Comparison of ENCODE assay signal across 2 cellular contexts in the genomic region with DNA sequence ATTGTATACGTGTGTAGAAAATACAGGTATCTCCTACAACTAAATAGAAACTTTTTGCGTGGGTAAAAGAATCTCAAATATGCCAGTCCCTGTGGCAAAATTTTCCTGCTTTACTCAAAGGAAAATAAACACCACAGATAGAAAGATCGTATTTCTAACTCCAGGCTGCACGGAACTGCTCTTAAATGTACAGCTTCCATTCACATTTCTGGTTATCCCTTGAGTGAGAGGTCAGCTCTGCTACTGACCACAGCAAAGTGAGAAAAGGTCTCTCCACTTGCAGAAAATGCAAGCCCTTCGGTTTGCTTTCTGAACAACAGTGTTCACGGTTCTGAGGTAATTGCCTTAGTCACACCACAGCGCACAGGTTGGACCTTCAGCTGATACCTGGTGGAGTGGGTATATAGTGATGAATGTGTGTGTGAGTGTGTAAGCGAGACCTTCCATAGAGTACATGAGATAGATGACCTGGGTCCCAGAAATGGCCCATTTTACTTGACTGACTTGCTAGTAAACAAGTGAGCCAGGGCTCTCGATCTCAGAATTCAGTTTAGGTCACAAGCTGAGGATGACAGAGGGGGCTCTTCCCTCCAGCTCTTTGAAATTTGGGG.
TF ChIP-seq lines count a peak whose summit lies in the region.

No MANE protein-coding gene starts in this region.

TF ChIP-seq in SK-N-SH, 30 proteins besides CTCF, POLR2A, EP300 and RAD21 (continued from another document):
- TF ChIP-seq, protein P1, sequence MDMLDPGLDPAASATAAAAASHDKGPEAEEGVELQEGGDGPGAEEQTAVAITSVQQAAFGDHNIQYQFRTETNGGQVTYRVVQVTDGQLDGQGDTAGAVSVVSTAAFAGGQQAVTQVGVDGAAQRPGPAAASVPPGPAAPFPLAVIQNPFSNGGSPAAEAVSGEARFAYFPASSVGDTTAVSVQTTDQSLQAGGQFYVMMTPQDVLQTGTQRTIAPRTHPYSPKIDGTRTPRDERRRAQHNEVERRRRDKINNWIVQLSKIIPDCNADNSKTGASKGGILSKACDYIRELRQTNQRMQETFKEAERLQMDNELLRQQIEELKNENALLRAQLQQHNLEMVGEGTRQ (IDR thresholded peaks at IDR 0.05; ENCODE audit: borderline replicate concordance, low read depth, low read length) = no peak
- TF ChIP-seq YY1 (IDR thresholded peaks at IDR 0.05; ENCODE audit: low read depth) (no peak), MXI1 (IDR thresholded peaks at IDR 0.05; ENCODE audit: low read depth, low read length) (no peak), CHD2 (IDR thresholded peaks at IDR 0.05; ENCODE audit: low read length, partially characterized antibody) (no peak), EZH2phosphoT487 (IDR thresholded peaks at IDR 0.05; ENCODE audit: borderline replicate concordance, low read depth) (no peak), MEF2A (IDR thresholded peaks at IDR 0.05; ENCODE audit: borderline replicate concordance, low read depth) (no peak), GATA2 (CRISPR knock-in tag; IDR thresholded peaks at IDR 0.05) (no peak), JUND (IDR thresholded peaks at IDR 0.05) (no peak), TAF1 (IDR thresholded peaks at IDR 0.05; ENCODE audit: borderline replicate concordance, low read depth, low read length) (no peak), ELF1 (IDR thresholded peaks at IDR 0.05) (no peak), RXRA (IDR thresholded peaks at IDR 0.05; ENCODE audit: borderline replicate concordance, low read depth) (no peak), GABPA (IDR thresholded peaks at IDR 0.05; ENCODE audit: low read depth) (no peak), RFX5 (IDR thresholded peaks at IDR 0.05; ENCODE audit: low read length) (no peak), RCOR1 (IDR thresholded peaks at IDR 0.05; ENCODE audit: low read length) (no peak), NFIC (IDR thresholded peaks at IDR 0.05; ENCODE audit: borderline replicate concordance) (no peak)
- TF ChIP-seq, protein P2, sequence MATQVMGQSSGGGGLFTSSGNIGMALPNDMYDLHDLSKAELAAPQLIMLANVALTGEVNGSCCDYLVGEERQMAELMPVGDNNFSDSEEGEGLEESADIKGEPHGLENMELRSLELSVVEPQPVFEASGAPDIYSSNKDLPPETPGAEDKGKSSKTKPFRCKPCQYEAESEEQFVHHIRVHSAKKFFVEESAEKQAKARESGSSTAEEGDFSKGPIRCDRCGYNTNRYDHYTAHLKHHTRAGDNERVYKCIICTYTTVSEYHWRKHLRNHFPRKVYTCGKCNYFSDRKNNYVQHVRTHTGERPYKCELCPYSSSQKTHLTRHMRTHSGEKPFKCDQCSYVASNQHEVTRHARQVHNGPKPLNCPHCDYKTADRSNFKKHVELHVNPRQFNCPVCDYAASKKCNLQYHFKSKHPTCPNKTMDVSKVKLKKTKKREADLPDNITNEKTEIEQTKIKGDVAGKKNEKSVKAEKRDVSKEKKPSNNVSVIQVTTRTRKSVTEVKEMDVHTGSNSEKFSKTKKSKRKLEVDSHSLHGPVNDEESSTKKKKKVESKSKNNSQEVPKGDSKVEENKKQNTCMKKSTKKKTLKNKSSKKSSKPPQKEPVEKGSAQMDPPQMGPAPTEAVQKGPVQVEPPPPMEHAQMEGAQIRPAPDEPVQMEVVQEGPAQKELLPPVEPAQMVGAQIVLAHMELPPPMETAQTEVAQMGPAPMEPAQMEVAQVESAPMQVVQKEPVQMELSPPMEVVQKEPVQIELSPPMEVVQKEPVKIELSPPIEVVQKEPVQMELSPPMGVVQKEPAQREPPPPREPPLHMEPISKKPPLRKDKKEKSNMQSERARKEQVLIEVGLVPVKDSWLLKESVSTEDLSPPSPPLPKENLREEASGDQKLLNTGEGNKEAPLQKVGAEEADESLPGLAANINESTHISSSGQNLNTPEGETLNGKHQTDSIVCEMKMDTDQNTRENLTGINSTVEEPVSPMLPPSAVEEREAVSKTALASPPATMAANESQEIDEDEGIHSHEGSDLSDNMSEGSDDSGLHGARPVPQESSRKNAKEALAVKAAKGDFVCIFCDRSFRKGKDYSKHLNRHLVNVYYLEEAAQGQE (IDR thresholded peaks at IDR 0.05; ENCODE audit: low read depth, low read length) = no peak

TF ChIP-seq in SK-N-SH treated with all-trans-retinoic acid at 6 μM for 48 hours, 23 proteins besides CTCF, POLR2A, EP300 and RAD21 (continued from another document):
- TF ChIP-seq, protein P3, sequence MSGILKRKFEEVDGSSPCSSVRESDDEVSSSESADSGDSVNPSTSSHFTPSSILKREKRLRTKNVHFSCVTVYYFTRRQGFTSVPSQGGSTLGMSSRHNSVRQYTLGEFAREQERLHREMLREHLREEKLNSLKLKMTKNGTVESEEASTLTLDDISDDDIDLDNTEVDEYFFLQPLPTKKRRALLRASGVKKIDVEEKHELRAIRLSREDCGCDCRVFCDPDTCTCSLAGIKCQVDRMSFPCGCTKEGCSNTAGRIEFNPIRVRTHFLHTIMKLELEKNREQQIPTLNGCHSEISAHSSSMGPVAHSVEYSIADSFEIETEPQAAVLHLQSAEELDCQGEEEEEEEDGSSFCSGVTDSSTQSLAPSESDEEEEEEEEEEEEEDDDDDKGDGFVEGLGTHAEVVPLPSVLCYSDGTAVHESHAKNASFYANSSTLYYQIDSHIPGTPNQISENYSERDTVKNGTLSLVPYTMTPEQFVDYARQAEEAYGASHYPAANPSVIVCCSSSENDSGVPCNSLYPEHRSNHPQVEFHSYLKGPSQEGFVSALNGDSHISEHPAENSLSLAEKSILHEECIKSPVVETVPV (CRISPR knock-in tag; IDR thresholded peaks at IDR 0.05) = no peak
- TF ChIP-seq ZFP30 (CRISPR knock-in tag; IDR thresholded peaks at IDR 0.05) (no peak), BACH2 (CRISPR knock-in tag; IDR thresholded peaks at IDR 0.05; ENCODE audit: borderline replicate concordance) (no peak), ZNF70 (CRISPR knock-in tag; IDR thresholded peaks at IDR 0.05) (no peak), OSR1 (CRISPR knock-in tag; IDR thresholded peaks at IDR 0.05) (no peak), GLIS3 (CRISPR knock-in tag; IDR thresholded peaks at IDR 0.05) (no peak)
- TF ChIP-seq, protein P4, sequence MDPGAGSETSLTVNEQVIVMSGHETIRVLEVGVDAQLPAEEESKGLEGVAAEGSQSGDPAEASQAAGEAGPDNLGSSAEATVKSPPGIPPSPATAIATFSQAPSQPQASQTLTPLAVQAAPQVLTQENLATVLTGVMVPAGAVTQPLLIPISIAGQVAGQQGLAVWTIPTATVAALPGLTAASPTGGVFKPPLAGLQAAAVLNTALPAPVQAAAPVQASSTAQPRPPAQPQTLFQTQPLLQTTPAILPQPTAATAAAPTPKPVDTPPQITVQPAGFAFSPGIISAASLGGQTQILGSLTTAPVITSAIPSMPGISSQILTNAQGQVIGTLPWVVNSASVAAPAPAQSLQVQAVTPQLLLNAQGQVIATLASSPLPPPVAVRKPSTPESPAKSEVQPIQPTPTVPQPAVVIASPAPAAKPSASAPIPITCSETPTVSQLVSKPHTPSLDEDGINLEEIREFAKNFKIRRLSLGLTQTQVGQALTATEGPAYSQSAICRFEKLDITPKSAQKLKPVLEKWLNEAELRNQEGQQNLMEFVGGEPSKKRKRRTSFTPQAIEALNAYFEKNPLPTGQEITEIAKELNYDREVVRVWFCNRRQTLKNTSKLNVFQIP (CRISPR knock-in tag; IDR thresholded peaks at IDR 0.05; ENCODE audit: borderline replicate concordance, low read depth) = no peak
- TF ChIP-seq, protein P5, sequence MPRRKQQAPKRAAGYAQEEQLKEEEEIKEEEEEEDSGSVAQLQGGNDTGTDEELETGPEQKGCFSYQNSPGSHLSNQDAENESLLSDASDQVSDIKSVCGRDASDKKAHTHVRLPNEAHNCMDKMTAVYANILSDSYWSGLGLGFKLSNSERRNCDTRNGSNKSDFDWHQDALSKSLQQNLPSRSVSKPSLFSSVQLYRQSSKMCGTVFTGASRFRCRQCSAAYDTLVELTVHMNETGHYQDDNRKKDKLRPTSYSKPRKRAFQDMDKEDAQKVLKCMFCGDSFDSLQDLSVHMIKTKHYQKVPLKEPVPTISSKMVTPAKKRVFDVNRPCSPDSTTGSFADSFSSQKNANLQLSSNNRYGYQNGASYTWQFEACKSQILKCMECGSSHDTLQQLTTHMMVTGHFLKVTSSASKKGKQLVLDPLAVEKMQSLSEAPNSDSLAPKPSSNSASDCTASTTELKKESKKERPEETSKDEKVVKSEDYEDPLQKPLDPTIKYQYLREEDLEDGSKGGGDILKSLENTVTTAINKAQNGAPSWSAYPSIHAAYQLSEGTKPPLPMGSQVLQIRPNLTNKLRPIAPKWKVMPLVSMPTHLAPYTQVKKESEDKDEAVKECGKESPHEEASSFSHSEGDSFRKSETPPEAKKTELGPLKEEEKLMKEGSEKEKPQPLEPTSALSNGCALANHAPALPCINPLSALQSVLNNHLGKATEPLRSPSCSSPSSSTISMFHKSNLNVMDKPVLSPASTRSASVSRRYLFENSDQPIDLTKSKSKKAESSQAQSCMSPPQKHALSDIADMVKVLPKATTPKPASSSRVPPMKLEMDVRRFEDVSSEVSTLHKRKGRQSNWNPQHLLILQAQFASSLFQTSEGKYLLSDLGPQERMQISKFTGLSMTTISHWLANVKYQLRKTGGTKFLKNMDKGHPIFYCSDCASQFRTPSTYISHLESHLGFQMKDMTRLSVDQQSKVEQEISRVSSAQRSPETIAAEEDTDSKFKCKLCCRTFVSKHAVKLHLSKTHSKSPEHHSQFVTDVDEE (CRISPR knock-in tag; IDR thresholded peaks at IDR 0.05) = no peak
